In the genomic region with DNA sequence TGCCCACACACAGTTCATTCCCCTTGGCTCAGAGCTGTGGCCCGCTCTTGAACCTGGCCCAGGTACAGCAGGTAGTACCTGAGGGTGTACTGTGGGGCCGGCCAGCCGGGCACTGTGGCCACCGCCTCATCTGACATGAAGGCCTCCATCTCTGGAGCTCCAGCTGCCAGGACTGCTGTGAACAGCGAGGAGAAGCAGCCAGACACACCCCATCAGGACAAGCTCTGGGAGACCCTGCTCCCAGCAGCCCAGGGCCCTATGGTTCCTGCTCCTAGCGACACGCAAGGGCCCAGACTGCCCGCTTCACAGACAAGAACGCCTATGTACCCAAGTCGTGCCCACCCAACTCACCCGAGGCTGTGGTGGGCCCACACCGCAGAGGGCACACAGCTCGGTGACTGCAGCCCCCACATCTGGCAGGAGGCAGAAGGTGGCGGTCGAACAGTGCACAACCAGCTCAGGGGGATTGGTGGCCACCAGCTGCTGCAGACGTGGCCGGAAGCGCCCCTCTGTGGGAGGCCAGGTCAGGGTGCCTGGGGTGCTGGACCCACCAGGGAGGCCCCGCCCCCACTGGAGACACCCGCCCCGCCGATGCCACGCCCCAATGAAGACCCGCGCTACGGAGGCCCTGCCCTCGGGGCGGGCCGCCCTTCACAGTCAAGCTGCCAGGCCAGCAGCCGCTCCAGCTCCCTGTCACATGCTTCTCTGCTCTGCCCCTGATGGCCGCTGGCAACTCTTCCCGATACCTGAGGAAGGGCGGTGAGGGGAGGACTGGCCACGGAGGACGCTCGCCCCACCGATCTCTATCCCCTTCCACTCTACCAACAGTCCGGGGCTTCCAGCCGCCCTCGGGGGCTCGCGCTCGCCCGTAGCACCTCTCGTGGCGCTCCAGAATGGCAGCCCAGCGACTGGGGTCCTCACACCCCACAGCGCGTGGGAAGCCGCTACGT, we compare ENCODE assay signal across 8 cellular contexts. TPM values are rescaled to one million over a fixed set of nuclear protein-coding genes. Genes with fewer than 3 reads are reported as not detected.
DNase-seq lines count a peak whose midpoint lies in the region; ATAC-seq and TF ChIP-seq lines count a peak whose summit lies in the region.

No MANE protein-coding gene starts in this region.

- no peaks in the 10 kb centered on the region for H3K27me3 Mint-ChIP-seq in Caco-2 (ENCODE audit: insufficient read depth, unreplicated experiment)

- no peaks in the 10 kb centered on the region for H3K9me3 Mint-ChIP-seq in Caco-2 (ENCODE audit: unreplicated experiment)

- H3K4me3 ChIP-seq in Caco-2 (ENCODE audit: low read depth, low read length) (peak overlapping the region; percentile 67), OCI-LY7 (ENCODE audit: low read depth, low read length, poor library complexity, severe bottlenecking) (peak overlapping the region; percentile 58), adipocyte (ENCODE audit: low read length) (peak overlapping the region; percentile 79)

- H3K27ac Mint-ChIP-seq in Caco-2 (ENCODE audit: unreplicated experiment) = peak overlapping the region; percentile 72

- H3K27me3 ChIP-seq in Caco-2 (replicated peaks; ENCODE audit: control insufficient read depth, insufficient read depth, low read length) (no peaks in the 10 kb centered on the region), adipocyte (replicated peaks; ENCODE audit: control insufficient read depth, insufficient read depth, low read length) (no peaks in the 10 kb centered on the region)

- H3K4me1 Mint-ChIP-seq in Caco-2 (ENCODE audit: low read depth, unreplicated experiment) = no peaks in the 10 kb centered on the region

- peak; percentile 7 for ATAC-seq in HG02885 (IDR thresholded peaks at IDR 0.05; ENCODE audit: poor library complexity, unreplicated experiment)
- ATAC-seq in left cardiac atrium = peak; percentile 40 to 43
- ATAC-seq in GM18861 (IDR thresholded peaks at IDR 0.05; ENCODE audit: unreplicated experiment) = no peak
- ATAC-seq in GM21737 (IDR thresholded peaks at IDR 0.05; ENCODE audit: unreplicated experiment) = no peak

- H3K36me3 ChIP-seq in Caco-2 (ENCODE audit: control insufficient read depth, insufficient read depth, low read length) = 0 out of 2 replicates have a peak, but pooled peaks cover 4% of the 10 kb centered on the region
- H3K36me3 ChIP-seq in OCI-LY7 (ENCODE audit: insufficient read depth, low read length) = peaks cover 28% of the 10 kb centered on the region
- H3K36me3 ChIP-seq in adipocyte (ENCODE audit: control insufficient read depth, insufficient read depth, low read length, severe bottlenecking) = peaks cover 20% of the 10 kb centered on the region

- intact Hi-C loops in Caco-2 (cut with micrococcal nuclease; ENCODE audit: unreplicated experiment) = no loop called here
- intact Hi-C loops in OCI-LY7 (cut with micrococcal nuclease; ENCODE audit: unreplicated experiment) = loop anchor here (1.0 kb wide), 1 partner anchor 11 kb away; the partner anchor contains the start of gene RHOT2
- intact Hi-C loops in left cardiac atrium (cut with DNase I) = no loop called here

- H4K20me1 ChIP-seq in OCI-LY7 (ENCODE audit: insufficient read depth, low read length) = peaks cover 5% of the 10 kb centered on the region; the same call in 1 of the 2 replicates

- no peak overlapping the region for H2AFZ ChIP-seq in OCI-LY7 (ENCODE audit: low read length)

- POLR2A ChIA-PET in Caco-2 (lab: Charles Lee) = interaction anchor here (0.9 kb wide), 1 partner anchor 16 kb away, joined by 5 read pairs; no protein-coding TSS in a partner anchor
- POLR2A ChIA-PET in OCI-LY7 (lab: Charles Lee) = interaction anchor here (0.6 to 1.2 kb wide), 2 partner anchors 9 to 263 kb away, joined by 3 to 4 read pairs; no protein-coding TSS in a partner anchor

- H3K36me3 Mint-ChIP-seq in Caco-2 (ENCODE audit: insufficient read depth, unreplicated experiment) = peaks cover 56% of the 10 kb centered on the region

- H3K4me1 ChIP-seq in Caco-2 (peaks cover 30% of the 10 kb centered on the region), OCI-LY7 (ENCODE audit: insufficient read depth, low read length, poor library complexity, severe bottlenecking) (peaks cover 35% of the 10 kb centered on the region), adipocyte (ENCODE audit: control insufficient read depth, insufficient read depth, low read length) (peaks cover 30% of the 10 kb centered on the region)

- H3K9me2 ChIP-seq in OCI-LY7 (ENCODE audit: insufficient read depth, low read length) = no peaks in the 10 kb centered on the region

- TF ChIP-seq CTCF in Caco-2 (IDR thresholded peaks at IDR 0.05; ENCODE audit: insufficient read depth in 1 of 2, low read depth in 1 of 2, low read length in 1 of 2, severe bottlenecking in 1 of 2, unreplicated experiment in 1 of 2) (no peak), OCI-LY7 (conservative IDR thresholded peaks at IDR 0.05; ENCODE audit: low read length) (no peak)

- DNase-seq in Caco-2 (peak; percentile 77 to 78), OCI-LY7 (ENCODE audit: low spot score) (peak; percentile 64), adipocyte (ENCODE audit: low read depth) (peak; percentile 70), left cardiac atrium (peak; percentile 87), pons (ENCODE audit: low spot score) (peak; percentile 61)

- H3K4me2 ChIP-seq in OCI-LY7 (ENCODE audit: low read length) = peak overlapping the region; percentile 88

- no peak overlapping the region for H3K27ac ChIP-seq in OCI-LY7 (ENCODE audit: low read depth, low read length, poor library complexity, severe bottlenecking)

- BruUV-seq in Caco-2 (replicated peaks; lab: Mats Ljungman, UMichigan) (no TSS peak), OCI-LY7 (replicated peaks; lab: Mats Ljungman, UMichigan) (no TSS peak)

- peak overlapping the region; percentile 78 for H3K9ac ChIP-seq in adipocyte (ENCODE audit: low read length)

- CTCF ChIA-PET in Caco-2 (lab: Charles Lee) (no interaction called here), OCI-LY7 (lab: Charles Lee; ENCODE audit: unreplicated experiment) (interaction anchor here (0.6 kb wide), 1 partner anchor 110 kb away, joined by 3 read pairs; no protein-coding TSS in a partner anchor)

- peak overlapping the region; percentile 79 for H3K4me3 Mint-ChIP-seq in Caco-2 (ENCODE audit: unreplicated experiment)

- H3K9me3 ChIP-seq in Caco-2 (no peaks in the 10 kb centered on the region), OCI-LY7 (ENCODE audit: low read length) (no peaks in the 10 kb centered on the region), adipocyte (ENCODE audit: control insufficient read depth, low read length) (no peaks in the 10 kb centered on the region)

- H3K79me2 ChIP-seq in OCI-LY7 (ENCODE audit: insufficient read depth, low read depth, low read length) = peaks cover 25% of the 10 kb centered on the region; the same call in 1 of the 2 replicates

RNA-seq across cellular contexts. Expression of gene STUB1, which starts 1.1 kb away (rescaled TPM):
- total RNA-seq in Caco-2 (2022) = 77.8 and 86.6 TPM in 2 replicates
- total RNA-seq in OCI-LY7 (2014; rRNA removed; shearing (Covaris generic)) = 85.5 and 111 TPM in 2 replicates
- total RNA-seq in OCI-LY7 (2022) = 72.4 and 78.6 TPM in 2 replicates
- total RNA-seq in left cardiac atrium = 100 to 1,000 TPM in 1 of 2 donors, 10 to 100 TPM in 1; 89.1 to 101 TPM

RNA-seq across cellular contexts. Expression of gene RHBDL1, which starts 3.7 kb away (rescaled TPM):
- total RNA-seq in Caco-2 (2022) (2.9 and 3.2 TPM in 2 replicates), OCI-LY7 (2022) (3.6 and 4.2 TPM in 2 replicates), left cardiac atrium (1 to 10 TPM; 1.2 TPM)
- 3.8 and 4.2 TPM in 2 replicates for total RNA-seq in OCI-LY7 (2014; rRNA removed; shearing (Covaris generic))

RNA-seq across cellular contexts. Expression of gene JMJD8, which starts 5.0 kb away (rescaled TPM):
- 46.7 and 52.4 TPM in 2 replicates for total RNA-seq in Caco-2 (2022)
- total RNA-seq in OCI-LY7 (2014; rRNA removed; shearing (Covaris generic)) = 70.6 and 82.3 TPM in 2 replicates
- total RNA-seq in OCI-LY7 (2022) = 46.8 and 48.7 TPM in 2 replicates
- total RNA-seq in left cardiac atrium = 10 to 100 TPM; 45.5 to 48.9 TPM

RNA-seq across cellular contexts. Expression of gene WDR24, which starts 11.1 kb away (rescaled TPM):
- total RNA-seq in Caco-2 (2022) (10.8 and 11.7 TPM in 2 replicates), OCI-LY7 (2022) (24.0 and 28.9 TPM in 2 replicates), left cardiac atrium (1 to 10 TPM; 8.2 TPM)
- 10.3 and 11.6 TPM in 2 replicates for total RNA-seq in OCI-LY7 (2014; rRNA removed; shearing (Covaris generic))

RNA-seq across cellular contexts. Expression of gene RHOT2, which starts 11.2 kb away (rescaled TPM):
- total RNA-seq in Caco-2 (2022) = 96.7 and 106 TPM in 2 replicates
- total RNA-seq in OCI-LY7 (2014; rRNA removed; shearing (Covaris generic)) = 129 and 136 TPM in 2 replicates
- total RNA-seq in OCI-LY7 (2022) = 129 and 133 TPM in 2 replicates
- 100 to 1,000 TPM in 1 of 2 donors, 10 to 100 TPM in 1; 73.8 to 106 TPM for total RNA-seq in left cardiac atrium

Comparison
In these comparisons a context has a peak if more than half of its experiments do, and no peak if none do; other contexts are left out.
1. ATAC-seq: peak in HG02885 (single experiment) and left cardiac atrium (2 of 2); none in GM18861 (single experiment) and GM21737 (single experiment).
2. Peak in every context shown above with its lines, with median percentiles within 50 percentile points of each other: DNase-seq and H3K4me3 ChIP-seq.